ENCODE assay signal across 19 cellular contexts in genomic region chr12:123073962-123074801, GRCh38.
DNase-seq lines count a peak whose midpoint lies in the region; ATAC-seq and TF ChIP-seq lines count a peak whose summit lies in the region.
"Had no signal": no experiment of that assay in that cellular context is flagged by ENCODE, and none has a peak within 500 bp of the region (broad histone marks: within the 10 kb centered on the region; RNA-seq: fewer than 3 reads in every experiment).

No MANE protein-coding gene starts in this region.

- no peaks in the 10 kb centered on the region for H3F3A ChIP-seq in PC-3 (ENCODE audit: low read length, unreplicated experiment)
- H3F3A ChIP-seq in SK-N-SH (replicated peaks; ENCODE audit: insufficient read depth): no peaks in the 10 kb centered on the region
- H3F3A ChIP-seq in GM23338 (replicated peaks; ENCODE audit: low read depth): no peaks in the 10 kb centered on the region

- peak overlapping the region; percentile 79 for H3K4me3 ChIP-seq in CD4-positive, CD25-positive, alpha-beta regulatory T cell (ENCODE audit: low read depth, low read length)
- peak overlapping the region; percentile 0 for H3K4me3 ChIP-seq in mononuclear cell (ENCODE audit: low read length)
- H3K4me3 ChIP-seq in PC-3 (ENCODE audit: low read length): no peak overlapping the region
- no peak overlapping the region for H3K4me3 ChIP-seq in SK-N-SH (ENCODE audit: low read depth in 2 of 2, low read length in 1 of 2)
- no peak overlapping the region for H3K4me3 ChIP-seq in GM23338
- H3K4me3 ChIP-seq: A549, colonic mucosa, GM23248, MG63 had no signal

- no peak for TF ChIP-seq CTCF in PC-3 (conservative IDR thresholded peaks at IDR 0.05; ENCODE audit: low read depth, low read length)
- no peak for TF ChIP-seq CTCF in SK-N-SH (IDR thresholded peaks at IDR 0.05)
- TF ChIP-seq CTCF in GM23338 (conservative IDR thresholded peaks at IDR 0.05; ENCODE audit: low read depth in 2 of 2): no peak

- H3K27ac ChIP-seq in CD4-positive, CD25-positive, alpha-beta regulatory T cell (ENCODE audit: insufficient read depth, low read length, poor library complexity, severe bottlenecking): no peak overlapping the region
- H3K27ac ChIP-seq in PC-3 (ENCODE audit: low read length) (no peak overlapping the region), SK-N-SH (ENCODE audit: low read depth in 2 of 2, low read length in 1 of 2) (no peak overlapping the region), GM23338 (ENCODE audit: low read depth) (no peak overlapping the region)
- H3K27ac ChIP-seq: A549, GM23248, neutrophil had no signal

- POLR2A ChIA-PET in PC-3 (lab: Charles Lee; ENCODE audit: unreplicated experiment) (no interaction called here), SK-N-SH (lab: Yijun Ruan, JAX) (no interaction called here)

- H3K27ac Mint-ChIP-seq in activated CD4-positive, alpha-beta T cell treated with anti-CD3 and anti-CD28 coated beads, Interleukin-2, amount 10 ng/mL, durations not matched to agents 24 days and 14 days: peak overlapping the region; percentile 1
- peak overlapping the region; percentile 89 to 97 (median 95) for H3K27ac Mint-ChIP-seq in CD4-positive, CD25-positive, alpha-beta regulatory T cell
- no peak overlapping the region for H3K27ac Mint-ChIP-seq in activated T-helper 17 cell treated with anti-CD3 and anti-CD28 coated beads, Interleukin-2, amount 50 U/mL, for 72 hours
- no peak overlapping the region for H3K27ac Mint-ChIP-seq in GM23338

- no peak for ATAC-seq in CD4-positive, CD25-positive, alpha-beta regulatory T cell (ENCODE audit: low read depth in 2 of 2)
- no peak for ATAC-seq in activated T-helper 17 cell treated with anti-CD3 and anti-CD28 coated beads, Interleukin-2, amount 50 U/mL, for 72 hours (replicated peaks)
- ATAC-seq in PC-3 (no peak), GM23338 (no peak)
- ATAC-seq: A549, SK-N-SH treated with all-trans-retinoic acid at 6 μM for 48 hours had no signal

- H3K9me2 ChIP-seq in PC-3 (replicated peaks; ENCODE audit: low read length) (no peaks in the 10 kb centered on the region), SK-N-SH (no peaks in the 10 kb centered on the region), GM23338 (ENCODE audit: insufficient read depth) (no peaks in the 10 kb centered on the region)

- no peak for TF ChIP-seq EP300 in SK-N-SH (IDR thresholded peaks at IDR 0.05; ENCODE audit: borderline replicate concordance in 1 of 2, low read depth in 1 of 2, low read length in 1 of 2)

- H2AFZ ChIP-seq in PC-3 (ENCODE audit: low read length): no peak overlapping the region
- no peak overlapping the region for H2AFZ ChIP-seq in SK-N-SH (ENCODE audit: low read depth)
- no peak overlapping the region for H2AFZ ChIP-seq in GM23338
- H2AFZ ChIP-seq: GM23248 had no signal

- H3K27me3 ChIP-seq in CD4-positive, CD25-positive, alpha-beta regulatory T cell (ENCODE audit: control insufficient read depth, insufficient read depth, low read length): no peaks in the 10 kb centered on the region
- H3K27me3 ChIP-seq in mononuclear cell (ENCODE audit: insufficient read depth, low read length) (no peaks in the 10 kb centered on the region), PC-3 (ENCODE audit: low read length) (no peaks in the 10 kb centered on the region), SK-N-SH (ENCODE audit: insufficient read depth) (no peaks in the 10 kb centered on the region), GM23338 (ENCODE audit: insufficient read depth) (no peaks in the 10 kb centered on the region)
- H3K27me3 ChIP-seq: colonic mucosa, MG63, neutrophil had no signal

- H3K36me3 ChIP-seq in CD4-positive, CD25-positive, alpha-beta regulatory T cell (ENCODE audit: control insufficient read depth, insufficient read depth, low read length): no peaks in the 10 kb centered on the region
- no peaks in the 10 kb centered on the region for H3K36me3 ChIP-seq in PC-3 (ENCODE audit: low read depth, low read length)
- no peaks in the 10 kb centered on the region for H3K36me3 ChIP-seq in SK-N-SH (replicated peaks in 1 of 2; ENCODE audit: control insufficient read depth in 1 of 2, insufficient read depth in 2 of 2, low read length in 1 of 2)
- no peaks in the 10 kb centered on the region for H3K36me3 ChIP-seq in GM23338 (ENCODE audit: insufficient read depth)
- H3K36me3 ChIP-seq: colonic mucosa, MG63, neutrophil had no signal

- no peak for DNase-seq in activated CD4-positive, alpha-beta T cell treated with anti-CD3 and anti-CD28 coated beads, Interleukin-2, amount 10 ng/mL, durations not matched to agents 24 days and 14 days
- no peak for DNase-seq in activated CD4-positive, alpha-beta T cell treated with anti-CD3 and anti-CD28 coated beads for 1 hour
- no peak for DNase-seq in CD4-positive, CD25-positive, alpha-beta regulatory T cell
- DNase-seq in PC-3 (no peak), SK-N-SH (no peak), GM23338 (ENCODE audit: low spot score) (no peak)
- DNase-seq: activated gamma-delta T cell, colonic mucosa, GM23248, kidney glomerular epithelial cell, MG63, NCI-H146, NCI-H82 had no signal

- peaks cover 52% of the 10 kb centered on the region for H3K4me1 ChIP-seq in CD4-positive, CD25-positive, alpha-beta regulatory T cell (ENCODE audit: control insufficient read depth, insufficient read depth, low read length, poor library complexity, severe bottlenecking)
- H3K4me1 ChIP-seq in mononuclear cell (ENCODE audit: insufficient read depth, low read length): peaks cover 40% of the 10 kb centered on the region
- peaks cover 28% of the 10 kb centered on the region for H3K4me1 ChIP-seq in PC-3 (ENCODE audit: insufficient read depth, low read length)
- H3K4me1 ChIP-seq in SK-N-SH (ENCODE audit: control insufficient read depth in 1 of 2, insufficient read depth in 2 of 2, low read depth in 1 of 2, low read length in 1 of 2): peaks cover 8 to 59% of the 10 kb centered on the region in 2 experiments; a peak in 3 of 4 replicates
- no peaks in the 10 kb centered on the region for H3K4me1 ChIP-seq in GM23338 (ENCODE audit: insufficient read depth)

- H3K4me3 Mint-ChIP-seq in activated CD4-positive, alpha-beta T cell treated with anti-CD3 and anti-CD28 coated beads, Interleukin-2, amount 10 ng/mL, durations not matched to agents 24 days and 14 days: peak overlapping the region; percentile 85
- H3K4me3 Mint-ChIP-seq in CD4-positive, CD25-positive, alpha-beta regulatory T cell: peak overlapping the region; percentile 84 to 96 (median 90)
- peak overlapping the region; percentile 79 for H3K4me3 Mint-ChIP-seq in activated T-helper 17 cell treated with anti-CD3 and anti-CD28 coated beads, Interleukin-2, amount 50 U/mL, for 72 hours
- H3K4me3 Mint-ChIP-seq in GM23338: no peak overlapping the region

- H3K9me3 Mint-ChIP-seq in activated CD4-positive, alpha-beta T cell treated with anti-CD3 and anti-CD28 coated beads, Interleukin-2, amount 10 ng/mL, durations not matched to agents 24 days and 14 days: no peaks in the 10 kb centered on the region
- no peaks in the 10 kb centered on the region for H3K9me3 Mint-ChIP-seq in CD4-positive, CD25-positive, alpha-beta regulatory T cell
- H3K9me3 Mint-ChIP-seq in activated T-helper 17 cell treated with anti-CD3 and anti-CD28 coated beads, Interleukin-2, amount 50 U/mL, for 72 hours: no peaks in the 10 kb centered on the region
- H3K9me3 Mint-ChIP-seq in GM23338: no peaks in the 10 kb centered on the region
- H3K9me3 Mint-ChIP-seq: activated CD4-positive, alpha-beta memory T cell treated with anti-CD3 and anti-CD28 coated beads for 36 hours had no signal

- H3K4me2 ChIP-seq in PC-3 (ENCODE audit: low read length): no peak overlapping the region
- H3K4me2 ChIP-seq in SK-N-SH: no peak overlapping the region
- no peak overlapping the region for H3K4me2 ChIP-seq in GM23338
- H3K4me2 ChIP-seq: A549 had no signal

- no TSS peak for BruUV-seq in PC-3 (replicated peaks; lab: Mats Ljungman, UMichigan)

- no peak for TF ChIP-seq RAD21 in SK-N-SH (IDR thresholded peaks at IDR 0.05; ENCODE audit: low read length)

- H3K9me3 ChIP-seq in CD4-positive, CD25-positive, alpha-beta regulatory T cell (ENCODE audit: control insufficient read depth in 2 of 2, low read length in 2 of 2): no peaks in the 10 kb centered on the region
- no peaks in the 10 kb centered on the region for H3K9me3 ChIP-seq in mononuclear cell (ENCODE audit: low read depth, low read length)
- no peaks in the 10 kb centered on the region for H3K9me3 ChIP-seq in PC-3 (ENCODE audit: low read length)
- no peaks in the 10 kb centered on the region for H3K9me3 ChIP-seq in SK-N-SH
- H3K9me3 ChIP-seq: A549, colonic mucosa, MG63, neutrophil had no signal

- intact Hi-C loops in activated CD4-positive, alpha-beta T cell treated with anti-CD3 and anti-CD28 coated beads, Interleukin-2, amount 10 ng/mL, durations not matched to agents 24 days and 14 days (cut with micrococcal nuclease): loop anchor here (10.0 kb wide), 2 partner anchors 199 to 641 kb away; partner anchors contain the start of gene ATP6V0A2
- intact Hi-C loops in PC-3 (cut with micrococcal nuclease): no loop called here

- peaks cover 45% of the 10 kb centered on the region for H3K4me1 Mint-ChIP-seq in activated CD4-positive, alpha-beta T cell treated with anti-CD3 and anti-CD28 coated beads, Interleukin-2, amount 10 ng/mL, durations not matched to agents 24 days and 14 days
- peaks cover 5 to 84% (median 41%) of the 10 kb centered on the region in 4 donors for H3K4me1 Mint-ChIP-seq in CD4-positive, CD25-positive, alpha-beta regulatory T cell
- peaks cover 33% of the 10 kb centered on the region for H3K4me1 Mint-ChIP-seq in activated T-helper 17 cell treated with anti-CD3 and anti-CD28 coated beads, Interleukin-2, amount 50 U/mL, for 72 hours
- peaks cover 14% of the 10 kb centered on the region; the same call in 2 of the 3 replicates for H3K4me1 Mint-ChIP-seq in GM23338

- H4K20me1 ChIP-seq in PC-3 (ENCODE audit: low read length) (no peaks in the 10 kb centered on the region), SK-N-SH (ENCODE audit: insufficient read depth) (peaks cover 11% of the 10 kb centered on the region; the same call in 1 of the 2 replicates), GM23338 (replicated peaks; ENCODE audit: insufficient read depth) (no peaks in the 10 kb centered on the region)

- no peaks in the 10 kb centered on the region for H3K36me3 Mint-ChIP-seq in activated CD4-positive, alpha-beta T cell treated with anti-CD3 and anti-CD28 coated beads, Interleukin-2, amount 10 ng/mL, durations not matched to agents 24 days and 14 days (ENCODE audit: low read depth)
- no peaks in the 10 kb centered on the region for H3K36me3 Mint-ChIP-seq in CD4-positive, CD25-positive, alpha-beta regulatory T cell
- no peaks in the 10 kb centered on the region for H3K36me3 Mint-ChIP-seq in activated T-helper 17 cell treated with anti-CD3 and anti-CD28 coated beads, Interleukin-2, amount 50 U/mL, for 72 hours (ENCODE audit: low read depth)
- H3K36me3 Mint-ChIP-seq in GM23338 (ENCODE audit: low read depth): no peaks in the 10 kb centered on the region
- H3K36me3 Mint-ChIP-seq: activated CD4-positive, alpha-beta memory T cell treated with anti-CD3 and anti-CD28 coated beads for 36 hours had no signal

- H3K9ac ChIP-seq in PC-3 (ENCODE audit: low read length) (no peak overlapping the region), SK-N-SH (no peak overlapping the region)
- H3K9ac ChIP-seq: GM23248 had no signal

- H3K79me2 ChIP-seq in PC-3 (ENCODE audit: low read length): no peaks in the 10 kb centered on the region
- H3K79me2 ChIP-seq in SK-N-SH (ENCODE audit: insufficient read depth): no peaks in the 10 kb centered on the region
- no peaks in the 10 kb centered on the region for H3K79me2 ChIP-seq in GM23338 (replicated peaks; ENCODE audit: insufficient read depth)

- WGBS in SK-N-SH (ENCODE audit: low lambda C conversion rate): 91% methylated on average over 8 of the region's 8 CpGs

- CTCF ChIA-PET in PC-3 (lab: Charles Lee) (no interaction called here), SK-N-SH (lab: Yijun Ruan, JAX) (interaction anchor here (0.8 to 2.5 kb wide), 2 partner anchors 31 to 46 kb away, joined by 3 to 7 read pairs; no protein-coding TSS in a partner anchor)

- H3K27me3 Mint-ChIP-seq in activated CD4-positive, alpha-beta T cell treated with anti-CD3 and anti-CD28 coated beads, Interleukin-2, amount 10 ng/mL, durations not matched to agents 24 days and 14 days: no peaks in the 10 kb centered on the region
- H3K27me3 Mint-ChIP-seq in CD4-positive, CD25-positive, alpha-beta regulatory T cell: peaks cover 4% of the 10 kb centered on the region
- H3K27me3 Mint-ChIP-seq in activated T-helper 17 cell treated with anti-CD3 and anti-CD28 coated beads, Interleukin-2, amount 50 U/mL, for 72 hours: no peaks in the 10 kb centered on the region
- peaks cover 11% of the 10 kb centered on the region for H3K27me3 Mint-ChIP-seq in GM23338 (ENCODE audit: insufficient read depth, low read depth, poor library complexity)
- H3K27me3 Mint-ChIP-seq: activated CD4-positive, alpha-beta memory T cell treated with anti-CD3 and anti-CD28 coated beads for 36 hours had no signal

Comparison
In these comparisons a context has a peak if more than half of its experiments do, and no peak if none do; other contexts are left out.
1. H3K27ac Mint-ChIP-seq: peak in activated CD4-positive, alpha-beta T cell treated with anti-CD3 and anti-CD28 coated beads, Interleukin-2, amount 10 ng/mL, durations not matched to agents 24 days and 14 days (single experiment) and CD4-positive, CD25-positive, alpha-beta regulatory T cell (3 of 3); none in activated T-helper 17 cell treated with anti-CD3 and anti-CD28 coated beads, Interleukin-2, amount 50 U/mL, for 72 hours (single experiment) and GM23338 (single experiment).
2. H3K4me3 ChIP-seq: peak in CD4-positive, CD25-positive, alpha-beta regulatory T cell (single experiment) and mononuclear cell (single experiment); none in PC-3 (single experiment), SK-N-SH (0 of 2) and GM23338 (single experiment).